ENCODE assay signal across 8 cellular contexts in the genomic region with DNA sequence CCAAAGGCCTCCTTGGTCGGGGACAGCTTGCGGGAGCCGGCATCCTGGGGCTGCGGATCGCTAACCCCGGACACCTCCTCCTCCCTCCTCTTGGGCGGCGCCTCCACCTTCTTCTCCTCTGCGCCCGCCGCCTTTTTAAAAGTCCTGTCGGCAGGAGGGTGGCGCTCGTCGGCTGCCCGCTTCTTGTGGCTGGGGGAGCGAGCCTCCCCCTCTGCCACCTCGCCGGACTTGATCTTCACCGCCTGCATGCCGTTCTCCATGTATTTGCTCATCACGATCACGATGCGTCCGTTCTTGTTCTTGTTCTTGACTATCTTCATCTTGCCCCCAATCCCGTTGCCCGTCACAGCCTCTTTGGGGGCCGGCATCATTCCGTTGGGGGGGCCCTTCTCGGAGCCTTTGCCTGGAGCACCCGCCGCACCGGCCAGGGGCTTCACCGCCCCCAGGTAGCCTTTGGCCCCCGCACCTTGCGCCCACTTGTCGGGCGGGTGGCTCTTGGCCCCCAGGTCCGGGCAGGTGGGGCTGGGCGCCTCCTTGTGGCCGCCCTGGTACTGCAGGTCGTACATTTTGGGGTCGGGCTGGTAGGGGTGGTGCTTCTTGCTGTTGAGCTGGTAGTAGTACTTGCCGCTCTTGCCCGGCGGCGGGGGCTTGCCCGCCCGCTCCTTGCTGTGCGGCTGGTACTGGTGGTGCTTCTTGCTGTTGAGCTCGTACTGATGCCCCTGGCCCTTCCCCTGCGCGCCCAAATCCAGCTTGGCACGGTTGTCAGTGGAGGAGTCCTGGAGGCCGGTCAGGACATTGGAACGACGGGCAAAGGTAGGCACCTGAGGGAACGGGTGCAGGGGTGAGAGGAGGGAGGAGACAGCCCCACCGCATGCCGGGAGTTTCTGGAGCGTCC. TPM values are rescaled to one million over a fixed set of nuclear protein-coding genes. Genes with fewer than 3 reads are reported as not detected.
A peak's percentile ranks its signal among the peaks of the same experiment; 100 is the strongest.
DNase-seq lines count a peak whose midpoint lies in the region; ATAC-seq and TF ChIP-seq lines count a peak whose summit lies in the region.

No MANE protein-coding gene starts in this region.

- peak; percentile 69 for DNase-seq in activated CD4-positive, alpha-beta T cell treated with anti-CD3 and anti-CD28 coated beads for 36 hours
- DNase-seq in activated CD4-positive, alpha-beta T cell treated with anti-CD3 and anti-CD28 coated beads, Interleukin-2, amount 10 ng/mL, durations not matched to agents 7 days and 5 days: no peak
- DNase-seq in esophagus squamous epithelium (lab: John Stamatoyannopoulos, UW): no peak
- peak; percentile 25 to 30 for DNase-seq in stimulated activated CD8-positive, alpha-beta memory T cell treated with anti-CD3 and anti-CD28 coated beads, Interleukin-15, amount 100 ng/mL, for 48 hours (ENCODE audit: low read depth in 2 of 2)
- no peak for DNase-seq in NCI-H510A treated with DMSO at 0.1 percent for 48 hours (lab: John Stamatoyannopoulos, UW)
- no peak for DNase-seq in NCI-H1092 treated with DMSO at 0.1 percent for 48 hours (lab: John Stamatoyannopoulos, UW)

- H3K27ac ChIP-seq in esophagus squamous epithelium: no peak overlapping the region

- POLR2A ChIA-PET in activated CD4-positive, alpha-beta T cell treated with anti-CD3 and anti-CD28 coated beads for 36 hours (lab: Charles Lee): no interaction called here
- POLR2A ChIA-PET in activated CD4-positive, alpha-beta T cell treated with anti-CD3 and anti-CD28 coated beads, Interleukin-2, amount 10 ng/mL, durations not matched to agents 7 days and 5 days (lab: Charles Lee): no interaction called here

- TF ChIP-seq POLR2A in esophagus squamous epithelium (IDR thresholded peaks at IDR 0.05): no peak

- no peak overlapping the region for H3K4me3 ChIP-seq in esophagus squamous epithelium

- ATAC-seq in activated CD4-positive, alpha-beta T cell treated with anti-CD3 and anti-CD28 coated beads for 36 hours: no peak
- ATAC-seq in SK-N-SH treated with all-trans-retinoic acid at 6 μM for 48 hours (no peak), HG02763 (IDR thresholded peaks at IDR 0.05; ENCODE audit: unreplicated experiment) (no peak)

- H3K4me3 Mint-ChIP-seq in activated CD4-positive, alpha-beta T cell treated with anti-CD3 and anti-CD28 coated beads for 36 hours: no peak overlapping the region
- H3K4me3 Mint-ChIP-seq in activated CD4-positive, alpha-beta T cell treated with anti-CD3 and anti-CD28 coated beads, Interleukin-2, amount 10 ng/mL, durations not matched to agents 7 days and 5 days: no peak overlapping the region

- peaks cover 0 to 14% (median 0%) of the 10 kb centered on the region in 4 donors for H3K27me3 ChIP-seq in esophagus squamous epithelium

- CTCF ChIA-PET in activated CD4-positive, alpha-beta T cell treated with anti-CD3 and anti-CD28 coated beads for 36 hours (lab: Charles Lee): interaction anchor here (0.6 to 2.3 kb wide), 9 partner anchors 9 to 144 kb away, joined by 3 to 8 read pairs (median 4); a partner anchor contains a TSS
- CTCF ChIA-PET in activated CD4-positive, alpha-beta T cell treated with anti-CD3 and anti-CD28 coated beads, Interleukin-2, amount 10 ng/mL, durations not matched to agents 7 days and 5 days (lab: Charles Lee): interaction anchor here (0.7 to 2.1 kb wide), 10 partner anchors 10 to 40 kb away, joined by 3 to 10 read pairs (median 5); no protein-coding TSS in a partner anchor

- WGBS in esophagus squamous epithelium, 2 donors: 93 to 98% methylated on average over 25 to 34 of the region's 61 CpGs

- H3K9me3 Mint-ChIP-seq in activated CD4-positive, alpha-beta T cell treated with anti-CD3 and anti-CD28 coated beads for 36 hours (ENCODE audit: low read depth): no peaks in the 10 kb centered on the region
- no peaks in the 10 kb centered on the region for H3K9me3 Mint-ChIP-seq in activated CD4-positive, alpha-beta T cell treated with anti-CD3 and anti-CD28 coated beads, Interleukin-2, amount 10 ng/mL, durations not matched to agents 7 days and 5 days

- H3K9me3 ChIP-seq in esophagus squamous epithelium: no peaks in the 10 kb centered on the region

- H3K27ac Mint-ChIP-seq in activated CD4-positive, alpha-beta T cell treated with anti-CD3 and anti-CD28 coated beads for 36 hours: no peak overlapping the region
- H3K27ac Mint-ChIP-seq in activated CD4-positive, alpha-beta T cell treated with anti-CD3 and anti-CD28 coated beads, Interleukin-2, amount 10 ng/mL, durations not matched to agents 7 days and 5 days: no peak overlapping the region

- peaks cover 46 to 82% (median 50%) of the 10 kb centered on the region in 3 donors for H3K4me1 ChIP-seq in esophagus squamous epithelium

- intact Hi-C loops in activated CD4-positive, alpha-beta T cell treated with anti-CD3 and anti-CD28 coated beads for 36 hours (cut with DNase I, micrococcal nuclease): loop anchor here (1.0 to 10.0 kb wide), 4 partner anchors 45 to 427 kb away; a partner anchor contains a TSS
- intact Hi-C loops in esophagus squamous epithelium (cut with DNase I): loop anchor here (10.0 kb wide), 1 partner anchor 150 kb away; no protein-coding TSS in a partner anchor

- peaks cover 16 to 28% (median 18%) of the 10 kb centered on the region in 3 donors for H3K36me3 ChIP-seq in esophagus squamous epithelium

- peaks cover under 1% of the 10 kb centered on the region for H3K27me3 Mint-ChIP-seq in activated CD4-positive, alpha-beta T cell treated with anti-CD3 and anti-CD28 coated beads for 36 hours
- H3K27me3 Mint-ChIP-seq in activated CD4-positive, alpha-beta T cell treated with anti-CD3 and anti-CD28 coated beads, Interleukin-2, amount 10 ng/mL, durations not matched to agents 7 days and 5 days: peaks cover 3% of the 10 kb centered on the region

- H3K4me1 Mint-ChIP-seq in activated CD4-positive, alpha-beta T cell treated with anti-CD3 and anti-CD28 coated beads for 36 hours: peaks cover 28% of the 10 kb centered on the region
- H3K4me1 Mint-ChIP-seq in activated CD4-positive, alpha-beta T cell treated with anti-CD3 and anti-CD28 coated beads, Interleukin-2, amount 10 ng/mL, durations not matched to agents 7 days and 5 days: peaks cover 27% of the 10 kb centered on the region

- H3K36me3 Mint-ChIP-seq in activated CD4-positive, alpha-beta T cell treated with anti-CD3 and anti-CD28 coated beads for 36 hours (ENCODE audit: low read depth): peaks cover 14% of the 10 kb centered on the region
- peaks cover 30% of the 10 kb centered on the region for H3K36me3 Mint-ChIP-seq in activated CD4-positive, alpha-beta T cell treated with anti-CD3 and anti-CD28 coated beads, Interleukin-2, amount 10 ng/mL, durations not matched to agents 7 days and 5 days (ENCODE audit: low read depth)

- peak in 5 of 6 experiments; percentile 51 to 75 (median 53) for TF ChIP-seq CTCF in esophagus squamous epithelium (IDR thresholded peaks at IDR 0.05)

TF ChIP-seq in SK-N-SH treated with all-trans-retinoic acid at 6 μM for 48 hours, 23 proteins besides CTCF, POLR2A, EP300 and RAD21:
- TF ChIP-seq SNAI2 (CRISPR knock-in tag; IDR thresholded peaks at IDR 0.05): no peak
- TF ChIP-seq TCF4 (CRISPR knock-in tag; IDR thresholded peaks at IDR 0.05; ENCODE audit: borderline replicate concordance): no peak
- TF ChIP-seq, protein P1, sequence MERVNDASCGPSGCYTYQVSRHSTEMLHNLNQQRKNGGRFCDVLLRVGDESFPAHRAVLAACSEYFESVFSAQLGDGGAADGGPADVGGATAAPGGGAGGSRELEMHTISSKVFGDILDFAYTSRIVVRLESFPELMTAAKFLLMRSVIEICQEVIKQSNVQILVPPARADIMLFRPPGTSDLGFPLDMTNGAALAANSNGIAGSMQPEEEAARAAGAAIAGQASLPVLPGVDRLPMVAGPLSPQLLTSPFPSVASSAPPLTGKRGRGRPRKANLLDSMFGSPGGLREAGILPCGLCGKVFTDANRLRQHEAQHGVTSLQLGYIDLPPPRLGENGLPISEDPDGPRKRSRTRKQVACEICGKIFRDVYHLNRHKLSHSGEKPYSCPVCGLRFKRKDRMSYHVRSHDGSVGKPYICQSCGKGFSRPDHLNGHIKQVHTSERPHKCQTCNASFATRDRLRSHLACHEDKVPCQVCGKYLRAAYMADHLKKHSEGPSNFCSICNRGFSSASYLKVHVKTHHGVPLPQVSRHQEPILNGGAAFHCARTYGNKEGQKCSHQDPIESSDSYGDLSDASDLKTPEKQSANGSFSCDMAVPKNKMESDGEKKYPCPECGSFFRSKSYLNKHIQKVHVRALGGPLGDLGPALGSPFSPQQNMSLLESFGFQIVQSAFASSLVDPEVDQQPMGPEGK (CRISPR knock-in tag; IDR thresholded peaks at IDR 0.05; ENCODE audit: borderline replicate concordance): peak; percentile 78; the same call in 1 of the 2 replicates
- TF ChIP-seq ZFP30 (CRISPR knock-in tag; IDR thresholded peaks at IDR 0.05): no peak
- no peak for TF ChIP-seq ISL1 (CRISPR knock-in tag; IDR thresholded peaks at IDR 0.05)

RNA-seq across cellular contexts. Expression of a gene that starts 4.4 kb away (rescaled TPM):
- total RNA-seq in activated CD4-positive, alpha-beta T cell treated with anti-CD3 and anti-CD28 coated beads for 36 hours: 10 to 100 TPM; 14.9 to 18.5 TPM
- 10 to 100 TPM; 35.0 TPM for total RNA-seq in activated CD4-positive, alpha-beta T cell treated with anti-CD3 and anti-CD28 coated beads, Interleukin-2, amount 10 ng/mL, durations not matched to agents 7 days and 5 days
- total RNA-seq in esophagus squamous epithelium: 10 to 100 TPM in 3 of 4 donors, 1 to 10 TPM in 1; 9.0 to 26.3 (median 17.1) TPM

RNA-seq across cellular contexts. Expression of a gene that starts 37.9 kb away (rescaled TPM):
- total RNA-seq in activated CD4-positive, alpha-beta T cell treated with anti-CD3 and anti-CD28 coated beads for 36 hours: 1 to 10 TPM; 4.7 to 6.0 TPM
- 1 to 10 TPM; 4.3 to 6.4 TPM for total RNA-seq in activated CD4-positive, alpha-beta T cell treated with anti-CD3 and anti-CD28 coated beads, Interleukin-2, amount 10 ng/mL, durations not matched to agents 7 days and 5 days
- 1 to 10 TPM; 2.3 to 4.7 (median 2.6) TPM for total RNA-seq in esophagus squamous epithelium

RNA-seq across cellular contexts. Expression of a gene that starts 56.9 kb away (rescaled TPM):
- 1 to 10 TPM; 4.2 to 4.3 TPM for total RNA-seq in activated CD4-positive, alpha-beta T cell treated with anti-CD3 and anti-CD28 coated beads for 36 hours
- 1 to 10 TPM; 4.6 to 5.5 TPM for total RNA-seq in activated CD4-positive, alpha-beta T cell treated with anti-CD3 and anti-CD28 coated beads, Interleukin-2, amount 10 ng/mL, durations not matched to agents 7 days and 5 days
- 10 to 100 TPM in 2 of 4 donors, 1 to 10 TPM in 2; 4.6 to 12.9 (median 8.7) TPM for total RNA-seq in esophagus squamous epithelium

Comparison
In these comparisons a context has a peak if more than half of its experiments do, and no peak if none do; other contexts are left out.
1. DNase-seq: peak in activated CD4-positive, alpha-beta T cell treated with anti-CD3 and anti-CD28 coated beads for 36 hours (single experiment) and stimulated activated CD8-positive, alpha-beta memory T cell treated with anti-CD3 and anti-CD28 coated beads, Interleukin-15, amount 100 ng/mL, for 48 hours (2 of 2); none in activated CD4-positive, alpha-beta T cell treated with anti-CD3 and anti-CD28 coated beads, Interleukin-2, amount 10 ng/mL, durations not matched to agents 7 days and 5 days (single experiment), esophagus squamous epithelium (single experiment), NCI-H510A treated with DMSO at 0.1 percent for 48 hours (single experiment) and NCI-H1092 treated with DMSO at 0.1 percent for 48 hours (single experiment).